ENCODE assay signal across 27 cellular contexts in genomic region chr11:7622731-7623130, GRCh38. TPM values are rescaled to one million over a fixed set of nuclear protein-coding genes. Genes with fewer than 3 reads are reported as not detected.
"Had no signal": no experiment of that assay in that cellular context is flagged by ENCODE, and none has a peak within 500 bp of the region (broad histone marks: within the 10 kb centered on the region; RNA-seq: fewer than 3 reads in every experiment).

No MANE protein-coding gene starts in this region.

- H3K4me3 ChIP-seq: adrenal gland, body of pancreas, esophagus squamous epithelium, gastroesophageal sphincter had no signal

- ATAC-seq: activated CD4-positive, alpha-beta T cell treated with anti-CD3 and anti-CD28 coated beads for 36 hours; activated CD8-positive, alpha-beta T cell treated with anti-CD3 and anti-CD28 coated beads, Interleukin-2, amount 10 ng/mL, durations not matched to agents 7 days and 5 days; activated naive CD8-positive, alpha-beta T cell treated with anti-CD3 and anti-CD28 coated beads, Interleukin-2, amount 50 U/mL, for 24 hours; activated T-cell treated with anti-CD3 and anti-CD28 coated beads, Interleukin-2, amount 50 U/mL, for 4 hours; activated T-helper 17 cell treated with anti-CD3 and anti-CD28 coated beads, Interleukin-2, amount 50 U/mL, for 72 hours; body of pancreas; gastroesophageal sphincter; T-helper 17 cell had no signal

- H3K27ac ChIP-seq: adrenal gland, body of pancreas, epithelial cell of prostate, esophagus squamous epithelium, gastroesophageal sphincter had no signal

- H3K4me1 ChIP-seq: adrenal gland, body of pancreas, esophagus squamous epithelium, gastroesophageal sphincter had no signal

- DNase-seq: activated CD4-positive, alpha-beta memory T cell treated with anti-CD3 and anti-CD28 coated beads for 36 hours; activated CD4-positive, alpha-beta T cell treated with anti-CD3 and anti-CD28 coated beads for 36 hours; activated CD4-positive, alpha-beta T cell treated with anti-CD3 and anti-CD28 coated beads, Interleukin-2, amount 10 ng/mL, durations not matched to agents 24 days and 14 days; activated CD4-positive, CD25-positive, alpha-beta regulatory T cell; activated CD4-positive, CD25-positive, alpha-beta regulatory T cell treated with anti-CD3 and anti-CD28 coated beads, Interleukin-2, amount 50 U/mL, for 72 hours; activated CD8-positive, alpha-beta T cell treated with anti-CD3 and anti-CD28 coated beads, Interleukin-2, amount 10 ng/mL, durations not matched to agents 7 days and 5 days; activated effector memory CD4-positive, alpha-beta T cell treated with Interleukin-2 at 50 U/mL for 16 hours; activated naive CD4-positive, alpha-beta T cell treated with anti-CD3 and anti-CD28 coated beads for 36 hours; activated naive CD8-positive, alpha-beta T cell treated with anti-CD3 and anti-CD28 coated beads for 36 hours; activated naive CD8-positive, alpha-beta T cell treated with anti-CD3 and anti-CD28 coated beads, Interleukin-2, amount 50 U/mL, for 24 hours; activated T-cell treated with anti-CD3 and anti-CD28 coated beads, Interleukin-2, amount 50 U/mL, for 4 hours; adrenal gland; amygdala; aorta; body of pancreas; caudate nucleus; cortex of kidney; dermis blood vessel endothelial cell; effector CD8-positive, alpha-beta T cell; esophagus squamous epithelium; foreskin melanocyte; T-helper 1 cell; T-helper 17 cell; T1000 had no signal

- H3K9me3 ChIP-seq: adrenal gland, body of pancreas, esophagus squamous epithelium, gastroesophageal sphincter had no signal

- H3K27me3 ChIP-seq: adrenal gland, body of pancreas, esophagus squamous epithelium, gastroesophageal sphincter had no signal

RNA-seq across cellular contexts. Expression of gene CYB5R2, which starts 50.6 kb away (rescaled TPM):
- total RNA-seq: dermis blood vessel endothelial cell had no signal
